1 cellular context compared by ENCODE assay signal in genomic region chr1:8344893-8345507, GRCh38.
TF ChIP-seq lines count a peak whose summit lies in the region.

No MANE protein-coding gene starts in this region.

TF ChIP-seq in IMR-90, 13 proteins besides CTCF, POLR2A, EP300 and RAD21 (continued from another document):
- no peak for TF ChIP-seq MAFK (IDR thresholded peaks at IDR 0.05; ENCODE audit: low read depth, low read length)
- no peak for TF ChIP-seq CEBPB (IDR thresholded peaks at IDR 0.05; ENCODE audit: low read depth, low read length)
